Comparison of ENCODE assay signal across 18 cellular contexts in genomic region chr7:95955748-95956147, GRCh38.
A peak's percentile ranks its signal among the peaks of the same experiment; 100 is the strongest.
DNase-seq lines count a peak whose midpoint lies in the region; ATAC-seq and TF ChIP-seq lines count a peak whose summit lies in the region.
"Had no signal": no experiment of that assay in that cellular context is flagged by ENCODE, and none has a peak within 500 bp of the region (broad histone marks: within the 10 kb centered on the region; RNA-seq: fewer than 3 reads in every experiment).

No MANE protein-coding gene starts in this region.

- peak; percentile 48 for ATAC-seq in left lobe of liver
- no peak for ATAC-seq in stimulated activated naive CD8-positive, alpha-beta T cell treated with anti-CD3 and anti-CD28 coated beads, Interleukin-15, Interleukin-2, amounts not matched to agents 100 U/mL and 50 U/mL, for 24 hours
- ATAC-seq: A549; CD8-positive, alpha-beta T cell had no signal

- no peak for TF ChIP-seq POLR2A in testis (IDR thresholded peaks at IDR 0.05)

- no peaks in the 10 kb centered on the region for H3K36me3 ChIP-seq in HEK293 (ENCODE audit: control insufficient read depth in 2 of 2, insufficient read depth in 1 of 2, low read length in 2 of 2)
- no peaks in the 10 kb centered on the region for H3K36me3 ChIP-seq in testis (ENCODE audit: low read depth, missing control alignments)
- H3K36me3 ChIP-seq: BLaER1 treated with 17β-estradiol and CSF1 and Interleukin-3, amounts not matched to agents 10 nM and 100 nM had no signal

- intact Hi-C loops in testis (cut with DNase I; ENCODE audit: low total_unique reads) = no loop called here

- H3K4me3 ChIP-seq in HEK293 (ENCODE audit: low read depth, low read length) (no peak overlapping the region), LNCaP clone FGC (ENCODE audit: low read depth, low read length) (no peak overlapping the region), testis (no peak overlapping the region)
- H3K4me3 ChIP-seq: A549; BLaER1 treated with 17β-estradiol and CSF1 and Interleukin-3, amounts not matched to agents 10 nM and 100 nM had no signal

- CTCF ChIA-PET in HEK293 (lab: Yijun Ruan, JAX) = no interaction called here

- TF ChIP-seq CTCF in HEK293 (tag by site-specific recombination; IDR thresholded peaks at IDR 0.05) (no peak), LNCaP clone FGC (IDR thresholded peaks at IDR 0.05; ENCODE audit: control insufficient read depth, extremely low read depth, insufficient read depth) (no peak), testis (IDR thresholded peaks at IDR 0.05) (no peak)

- DNase-seq in DMS79 treated with DMSO at 0.1 percent for 48 hours (lab: John Stamatoyannopoulos, UW) (peak; percentile 12), DMS79 (lab: John Stamatoyannopoulos, UW) (no peak), LNCaP clone FGC (ENCODE audit: low read depth) (peak; percentile 93), left lobe of liver (ENCODE audit: low spot score) (no peak), testis (no peak), SHP77 treated with DMSO at 0.1 percent for 48 hours (lab: John Stamatoyannopoulos, UW) (no peak)
- no peak for DNase-seq in stimulated activated naive CD8-positive, alpha-beta T cell treated with anti-CD3 and anti-CD28 coated beads, Interleukin-15, Interleukin-2, amounts not matched to agents 100 U/mL and 50 U/mL, for 24 hours
- DNase-seq: AML-193; Caco-2; Calu3; CD4-positive, alpha-beta T cell; CD8-positive, alpha-beta T cell; GF-D8 had no signal

- H3K4me1 ChIP-seq in HEK293 (ENCODE audit: control insufficient read depth, insufficient read depth, low read length) = no peaks in the 10 kb centered on the region
- H3K4me1 ChIP-seq in testis = no peaks in the 10 kb centered on the region
- H3K4me1 ChIP-seq: A549 had no signal

- H3K27ac ChIP-seq in HEK293 (ENCODE audit: extremely low read depth, low read depth, low read length) = no peak overlapping the region
- no peak overlapping the region for H3K27ac ChIP-seq in testis
- H3K27ac ChIP-seq: 22Rv1; A549; BLaER1 treated with 17β-estradiol and CSF1 and Interleukin-3, amounts not matched to agents 10 nM and 100 nM; C4-2B had no signal

- no peaks in the 10 kb centered on the region for H3K9me3 ChIP-seq in HEK293 (ENCODE audit: control insufficient read depth, insufficient read depth, low read depth, low read length)
- no peaks in the 10 kb centered on the region for H3K9me3 ChIP-seq in testis
- H3K9me3 ChIP-seq: A549; BLaER1 treated with 17β-estradiol and CSF1 and Interleukin-3, amounts not matched to agents 10 nM and 100 nM; Caco-2 had no signal

- no peaks in the 10 kb centered on the region for H3K27me3 ChIP-seq in testis
- H3K27me3 ChIP-seq: BLaER1 treated with 17β-estradiol and CSF1 and Interleukin-3, amounts not matched to agents 10 nM and 100 nM had no signal

- POLR2A ChIA-PET in HEK293 (lab: Yijun Ruan, JAX) = no interaction called here

TF ChIP-seq in HEK293, 187 proteins besides CTCF, POLR2A, EP300 and RAD21:
- TF ChIP-seq ZNF221 (tag by site-specific recombination; IDR thresholded peaks at IDR 0.05; ENCODE audit: borderline replicate concordance) = no peak
- no peak for TF ChIP-seq ZNF362 (tag by site-specific recombination; IDR thresholded peaks at IDR 0.05)
- 0 out of 2 replicates have a peak, but pooled peaks have one; percentile 26 for TF ChIP-seq SCRT2 (tag by site-specific recombination; IDR thresholded peaks at IDR 0.05)
- no peak for TF ChIP-seq ZNF223 (tag by site-specific recombination; IDR thresholded peaks at IDR 0.05)
- no peak for TF ChIP-seq ZNF132 (tag by site-specific recombination; IDR thresholded peaks at IDR 0.05; ENCODE audit: borderline replicate concordance)

Comparison
In these comparisons a context has a peak if more than half of its experiments do, and no peak if none do; other contexts are left out.
1. DNase-seq: peak in DMS79 treated with DMSO at 0.1 percent for 48 hours (single experiment) and LNCaP clone FGC (single experiment); none in DMS79 (single experiment), left lobe of liver (single experiment), testis (single experiment), stimulated activated naive CD8-positive, alpha-beta T cell treated with anti-CD3 and anti-CD28 coated beads, Interleukin-15, Interleukin-2, amounts not matched to agents 100 U/mL and 50 U/mL, for 24 hours (single experiment) and SHP77 treated with DMSO at 0.1 percent for 48 hours (single experiment).